In the genomic region with DNA sequence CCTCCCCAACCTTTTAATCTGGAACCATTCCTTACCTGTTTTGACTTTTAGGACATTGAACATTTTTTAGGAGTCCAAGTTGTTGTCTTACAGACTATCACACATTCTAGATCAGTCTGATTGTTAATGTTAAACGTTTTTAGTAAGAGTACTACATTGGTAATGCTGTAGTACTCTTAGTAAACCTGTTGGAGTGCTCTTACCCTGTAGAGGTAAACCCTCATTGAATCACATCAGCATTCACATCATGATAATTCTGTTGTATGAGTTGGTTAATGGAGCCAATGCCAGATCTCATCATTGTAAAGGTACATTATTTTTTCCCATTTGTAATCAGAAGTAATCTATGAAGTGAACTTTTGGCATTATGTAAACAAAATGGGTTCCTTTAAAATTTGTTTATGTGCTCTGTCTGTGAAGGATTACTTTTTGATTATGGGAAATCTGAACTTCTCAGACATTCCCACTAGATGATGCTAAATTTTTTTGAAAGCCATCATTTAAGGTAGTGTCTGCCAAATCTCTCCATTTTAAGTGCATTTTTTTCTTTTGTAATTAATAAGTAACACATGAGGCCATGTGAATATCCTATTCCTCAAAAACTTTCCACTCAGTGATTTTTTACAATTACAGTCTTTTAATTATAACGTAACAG, we compare ENCODE assay signal across 8 cellular contexts. TPM values are rescaled to one million over a fixed set of nuclear protein-coding genes. Genes with fewer than 3 reads are reported as not detected.
A peak's percentile ranks its signal among the peaks of the same experiment; 100 is the strongest.
DNase-seq lines count a peak whose midpoint lies in the region; ATAC-seq and TF ChIP-seq lines count a peak whose summit lies in the region.

No MANE protein-coding gene starts in this region.

- TF ChIP-seq CTCF in left ventricle myocardium inferior (IDR thresholded peaks at IDR 0.05; ENCODE audit: borderline replicate concordance) (peak; percentile 64), right lobe of liver (IDR thresholded peaks at IDR 0.05) (peak; percentile 46 to 72 (median 54))

- no peak for TF ChIP-seq POLR2A in right lobe of liver (IDR thresholded peaks at IDR 0.05)

- H3K36me3 ChIP-seq in left ventricle myocardium inferior (peaks cover 24% of the 10 kb centered on the region), right lobe of liver (peaks cover 0 to 43% (median 2%) of the 10 kb centered on the region in 4 donors)

- H3K4me3 ChIP-seq in left ventricle myocardium inferior, result no peak overlapping the region
- no peak overlapping the region for H3K4me3 ChIP-seq in right lobe of liver

- H3K9me3 ChIP-seq in left ventricle myocardium inferior (replicated peaks), result no peaks in the 10 kb centered on the region
- H3K9me3 ChIP-seq in right lobe of liver, result no peaks in the 10 kb centered on the region

- DNase-seq in left ventricle myocardium inferior, result no peak
- no peak for DNase-seq in cardiac septum (ENCODE audit: low spot score)
- peak; percentile 19 for DNase-seq in NCI-H1105 (lab: John Stamatoyannopoulos, UW)
- peak; percentile 21 for DNase-seq in astrocyte of the hippocampus (ENCODE audit: low read depth, low spot score)
- no peak for DNase-seq in right lobe of liver
- DNase-seq in nucleus accumbens (lab: John Stamatoyannopoulos, UW), result no peak
- no peak for DNase-seq in posterior cingulate gyrus

- ATAC-seq in HG02623 (IDR thresholded peaks at IDR 0.05; ENCODE audit: unreplicated experiment), result peak; percentile 87
- ATAC-seq in right lobe of liver, result peak; percentile 88 to 96 (median 93)

- no peaks in the 10 kb centered on the region for H3K4me1 ChIP-seq in left ventricle myocardium inferior
- H3K4me1 ChIP-seq in right lobe of liver, result peaks cover 0 to 5% (median 0%) of the 10 kb centered on the region in 4 donors

- 47% methylated on average over 2 of the region's 2 CpGs for WGBS in right lobe of liver (ENCODE audit: insufficient coverage, low coverage, low lambda C conversion rate, missing lambda C conversion rate)

- intact Hi-C loops in left ventricle myocardium inferior (cut with micrococcal nuclease) (no loop called here), cardiac septum (cut with DNase I) (no loop called here), right lobe of liver (cut with DNase I) (no loop called here), posterior cingulate gyrus (cut with DNase I) (no loop called here)

- H3K27ac ChIP-seq in left ventricle myocardium inferior (replicated peaks), result no peak overlapping the region
- H3K27ac ChIP-seq in right lobe of liver, result no peak overlapping the region

- no peaks in the 10 kb centered on the region for H3K27me3 ChIP-seq in left ventricle myocardium inferior (ENCODE audit: low read depth)
- no peaks in the 10 kb centered on the region for H3K27me3 ChIP-seq in right lobe of liver

RNA-seq across cellular contexts. Expression of gene VWA8, which starts 55.2 kb away (rescaled TPM):
- total RNA-seq in left ventricle myocardium inferior (51.0 TPM), cardiac septum (49.7 TPM), right lobe of liver (10 to 100 TPM; 19.4 to 33.8 (median 30.8) TPM)

Comparison
In these comparisons a context has a peak if more than half of its experiments do, and no peak if none do; other contexts are left out.
1. DNase-seq: peak in NCI-H1105 (single experiment) and astrocyte of the hippocampus (single experiment); none in left ventricle myocardium inferior (single experiment), cardiac septum (single experiment), right lobe of liver (0 of 3), nucleus accumbens (0 of 56) and posterior cingulate gyrus (0 of 10).